ENCODE assay signal across 18 cellular contexts in genomic region chr21:25837545-25838263, GRCh38.
DNase-seq lines count a peak whose midpoint lies in the region; ATAC-seq and TF ChIP-seq lines count a peak whose summit lies in the region.
"Had no signal": no experiment of that assay in that cellular context is flagged by ENCODE, and none has a peak within 500 bp of the region (broad histone marks: within the 10 kb centered on the region; RNA-seq: fewer than 3 reads in every experiment).

No MANE protein-coding gene starts in this region.

- no peaks in the 10 kb centered on the region for H3K9me3 ChIP-seq in transverse colon
- H3K9me3 ChIP-seq: neutrophil had no signal

- H3K4me1 ChIP-seq in transverse colon, result peaks cover 0 to 4% (median 0%) of the 10 kb centered on the region in 4 donors
- H3K4me1 ChIP-seq: heart left ventricle, tibial artery had no signal

- no peak overlapping the region for H3K4me3 ChIP-seq in transverse colon
- H3K4me3 ChIP-seq: heart left ventricle, tibial artery had no signal

- H3K36me3 ChIP-seq in transverse colon, result no peaks in the 10 kb centered on the region
- H3K36me3 ChIP-seq: heart left ventricle, neutrophil, tibial artery had no signal

- 51 to 58% methylated on average over 3 of the region's 3 CpGs for WGBS in transverse colon (ENCODE audit: low coverage in 1 of 2), 2 donors

- no peak for TF ChIP-seq POLR2A in transverse colon (IDR thresholded peaks at IDR 0.05)

- intact Hi-C loops in transverse colon (cut with DNase I; ENCODE audit: low total_unique reads), result no loop called here

- no peak for TF ChIP-seq EP300 in transverse colon (IDR thresholded peaks at IDR 0.05; ENCODE audit: low read depth)

- ATAC-seq in HG03571 (IDR thresholded peaks at IDR 0.05; ENCODE audit: unreplicated experiment), result no peak
- ATAC-seq: heart left ventricle, HepG2 had no signal

- DNase-seq in NCI-H1105 treated with DMSO at 0.1 percent for 48 hours (lab: John Stamatoyannopoulos, UW) (peak; percentile 5), NCI-H1105 (lab: John Stamatoyannopoulos, UW) (no peak), astrocyte of the hippocampus (ENCODE audit: low read depth, low spot score) (peak; percentile 93), glomerular visceral epithelial cell (ENCODE audit: extremely low spot score) (peak; percentile 43), transverse colon (no peak), SW 1271 (lab: John Stamatoyannopoulos, UW) (no peak)
- no peak for DNase-seq in activated T-cell treated with anti-CD3 and anti-CD28 coated beads, Interleukin-2, amount 50 U/mL, for 1 hour
- DNase-seq: activated naive CD4-positive, alpha-beta T cell treated with anti-CD3 and anti-CD28 coated beads, Interleukin-2, amount 50 U/mL, for 16 hours; DMS 273 treated with DMSO at 0.1 percent for 48 hours; H9; heart left ventricle; NCI-H526 treated with DMSO at 0.1 percent for 48 hours; stimulated activated CD4-positive, alpha-beta T cell treated with anti-CD3 and anti-CD28 coated beads, Interleukin-15, amount 100 ng/mL, for 24 hours; tibial artery had no signal

- peak overlapping the region in 3 of 4 donors; percentile 37 to 58 (median 38) for H3K27ac ChIP-seq in transverse colon
- H3K27ac ChIP-seq: 22Rv1, neutrophil, tibial artery had no signal

- in situ Hi-C loops in transverse colon (cut with MboI; ENCODE audit: low pct_ligation_motif_present in 1 of 4, low pct_unique_long_range_greater_than_20kb in 1 of 4, low sequenced_read_pairs in 3 of 4), result no loop called here

- no peak for TF ChIP-seq CTCF in transverse colon (IDR thresholded peaks at IDR 0.05)

- H3K27me3 ChIP-seq in transverse colon, result no peaks in the 10 kb centered on the region
- H3K27me3 ChIP-seq: neutrophil, tibial artery had no signal

Comparison
In these comparisons a context has a peak if more than half of its experiments do, and no peak if none do; other contexts are left out.
1. DNase-seq: peak in NCI-H1105 treated with DMSO at 0.1 percent for 48 hours (single experiment), astrocyte of the hippocampus (single experiment) and glomerular visceral epithelial cell (single experiment); none in NCI-H1105 (single experiment), transverse colon (single experiment), SW 1271 (0 of 2) and activated T-cell treated with anti-CD3 and anti-CD28 coated beads, Interleukin-2, amount 50 U/mL, for 1 hour (single experiment).